In the genomic region with DNA sequence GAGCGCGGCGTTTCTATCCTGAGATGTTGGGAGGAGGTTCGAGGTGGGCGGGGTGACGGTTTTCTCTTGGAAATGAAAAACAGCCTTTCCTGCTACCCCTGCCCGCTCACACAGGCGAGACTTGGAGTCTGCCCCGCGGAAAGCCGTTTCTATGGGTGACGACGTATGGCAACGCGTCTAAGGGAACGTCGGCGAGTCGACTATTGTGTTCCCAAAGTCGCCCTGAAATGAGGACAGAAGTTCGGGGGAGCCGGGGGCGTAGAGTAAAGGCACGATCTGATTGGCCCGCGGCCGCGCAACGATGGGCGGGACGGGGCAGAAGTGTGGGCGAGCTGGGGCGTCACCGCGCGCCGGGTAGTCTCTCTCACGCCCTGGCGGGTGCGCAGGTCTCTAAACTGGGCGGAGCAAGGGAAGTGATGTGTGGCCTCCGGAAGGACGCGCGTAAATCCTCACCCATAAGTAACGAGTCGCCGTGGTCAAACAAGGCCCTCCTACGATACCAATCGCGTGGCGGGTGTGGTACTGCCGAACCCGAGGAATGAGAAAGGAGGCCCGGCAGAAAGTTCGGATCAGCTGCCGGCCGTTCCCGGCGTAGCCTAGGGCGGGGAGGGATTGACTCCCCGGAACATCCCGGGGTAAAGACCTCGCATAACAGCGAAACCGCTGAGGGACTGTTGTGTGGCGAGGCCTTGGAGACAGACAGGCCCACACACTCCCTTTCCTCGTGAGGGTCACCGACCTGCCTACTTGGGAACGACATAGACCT, we compare ENCODE assay signal across 8 cellular contexts.
DNase-seq lines count a peak whose midpoint lies in the region; ATAC-seq and TF ChIP-seq lines count a peak whose summit lies in the region.

No MANE protein-coding gene starts in this region.

- H3K4me1 Mint-ChIP-seq in T-helper 17 cell, result peaks cover 10% of the 10 kb centered on the region

- H3K27ac Mint-ChIP-seq in T-helper 17 cell, result peak overlapping the region; percentile 99

- H3K4me1 ChIP-seq in prostate gland (replicated peaks) (no peaks in the 10 kb centered on the region), urinary bladder (ENCODE audit: insufficient read depth) (no peaks in the 10 kb centered on the region)

- no peaks in the 10 kb centered on the region for H3K27me3 ChIP-seq in prostate gland (replicated peaks; ENCODE audit: insufficient read depth)

- H3K4me3 ChIP-seq in prostate gland, result peak overlapping the region; percentile 57 to 75
- peak overlapping the region; percentile 72 for H3K4me3 ChIP-seq in urinary bladder (ENCODE audit: low read depth, low read length)

- H3K27me3 Mint-ChIP-seq in T-helper 17 cell, result no peaks in the 10 kb centered on the region

- WGBS in prostate gland, result under 1% methylated on average over 70 of the region's 70 CpGs
- WGBS in urinary bladder, result under 1% methylated on average over 70 of the region's 70 CpGs

- H3K4me3 Mint-ChIP-seq in T-helper 17 cell, result peak overlapping the region; percentile 93

- peak in 2 of 4 experiments; percentile 17 for TF ChIP-seq CTCF in prostate gland (IDR thresholded peaks at IDR 0.05)

- DNase-seq in NCI-H1694 treated with DMSO at 0.1 percent for 48 hours (lab: John Stamatoyannopoulos, UW) (peak; percentile 98), T-helper 17 cell (peak; percentile 87 to 94 (median 90)), left ventricle myocardium superior (peak; percentile 99), prostate gland (ENCODE audit: low spot score) (peak; percentile 98)

- H3K9me3 ChIP-seq in T-helper 17 cell (ENCODE audit: control insufficient read depth, low read length, poor library complexity, severe bottlenecking) (no peaks in the 10 kb centered on the region), prostate gland (no peaks in the 10 kb centered on the region)

- H3K27ac ChIP-seq in angular gyrus (ENCODE audit: low read depth, low read length), result peak overlapping the region; percentile 100
- H3K27ac ChIP-seq in prostate gland, result peak overlapping the region; percentile 98 to 99
- H3K27ac ChIP-seq in urinary bladder (ENCODE audit: low read depth), result peak overlapping the region; percentile 99

- TF ChIP-seq POLR2A in prostate gland (IDR thresholded peaks at IDR 0.05), result peak; percentile 79

- ATAC-seq in GM18499 (IDR thresholded peaks at IDR 0.05; ENCODE audit: insufficient read depth, unreplicated experiment), result peak; percentile 93
- ATAC-seq in HG02938 (IDR thresholded peaks at IDR 0.05; ENCODE audit: unreplicated experiment), result peak; percentile 98
- peak; percentile 97 for ATAC-seq in T-helper 17 cell
- ATAC-seq in left ventricle myocardium superior, result peak; percentile 99

- intact Hi-C loops in left ventricle myocardium superior (cut with micrococcal nuclease), result loop anchor here (5.0 kb wide), 1 partner anchor 227 kb away; the partner anchor contains the start of gene XPO1
- intact Hi-C loops in prostate gland (cut with DNase I), result loop anchor here (1.0 to 10.0 kb wide), 2 partner anchors 226 to 619 kb away; partner anchors contain the start of gene XPO1

- H3K36me3 ChIP-seq in prostate gland (no peaks in the 10 kb centered on the region), urinary bladder (ENCODE audit: insufficient read depth) (no peaks in the 10 kb centered on the region)

- peaks cover 2% of the 10 kb centered on the region for H3K36me3 Mint-ChIP-seq in T-helper 17 cell (ENCODE audit: low read depth)

Comparison
In these comparisons a context has a peak if more than half of its experiments do, and no peak if none do; other contexts are left out.
1. Peak in every context shown above with its lines: DNase-seq, ATAC-seq, H3K4me3 ChIP-seq and H3K27ac ChIP-seq.